ENCODE assay signal across 17 cellular contexts in genomic region chr1:91799863-91800262, GRCh38.
DNase-seq lines count a peak whose midpoint lies in the region; ATAC-seq and TF ChIP-seq lines count a peak whose summit lies in the region.
"Had no signal": no experiment of that assay in that cellular context is flagged by ENCODE, and none has a peak within 500 bp of the region (broad histone marks: within the 10 kb centered on the region; RNA-seq: fewer than 3 reads in every experiment).

No MANE protein-coding gene starts in this region.

- WGBS in spleen, 5 donors, result 73 to 91% (median 78%) methylated on average over 3 of the region's 3 CpGs

- H3K27me3 Mint-ChIP-seq in T-helper 17 cell, result no peaks in the 10 kb centered on the region
- H3K27me3 Mint-ChIP-seq in activated CD8-positive, alpha-beta T cell treated with anti-CD3 and anti-CD28 coated beads for 36 hours, result no peaks in the 10 kb centered on the region
- H3K27me3 Mint-ChIP-seq in Calu3 (ENCODE audit: unreplicated experiment), result no peaks in the 10 kb centered on the region

- no peak overlapping the region for H3K4me3 ChIP-seq in GM12865 (ENCODE audit: low read depth, low read length)
- H3K4me3 ChIP-seq in spleen, result no peak overlapping the region

- TF ChIP-seq POLR2A in spleen (IDR thresholded peaks at IDR 0.05), result no peak

- H3K27ac Mint-ChIP-seq in T-helper 17 cell, result peak overlapping the region; percentile 29
- H3K27ac Mint-ChIP-seq in activated CD8-positive, alpha-beta T cell treated with anti-CD3 and anti-CD28 coated beads for 36 hours, result no peak overlapping the region
- H3K27ac Mint-ChIP-seq in Calu3 (ENCODE audit: unreplicated experiment), result no peak overlapping the region

- intact Hi-C loops in left colon (cut with DNase I, micrococcal nuclease), result no loop called here
- intact Hi-C loops in spleen (cut with DNase I; ENCODE audit: low total_unique reads), result no loop called here
- intact Hi-C loops in activated CD8-positive, alpha-beta T cell treated with anti-CD3 and anti-CD28 coated beads for 36 hours (cut with micrococcal nuclease), result loop anchor here (5.0 to 10.0 kb wide), 2 partner anchors 92 to 245 kb away; no protein-coding TSS in a partner anchor
- intact Hi-C loops in Calu3 (cut with micrococcal nuclease; ENCODE audit: unreplicated experiment), result no loop called here

- H3K4me1 Mint-ChIP-seq in T-helper 17 cell (peaks cover 33% of the 10 kb centered on the region), Calu3 (ENCODE audit: low read depth, unreplicated experiment) (peaks cover 18% of the 10 kb centered on the region)
- H3K4me1 Mint-ChIP-seq in activated CD8-positive, alpha-beta T cell treated with anti-CD3 and anti-CD28 coated beads for 36 hours (ENCODE audit: low read depth), result peaks cover 33% of the 10 kb centered on the region

- no peaks in the 10 kb centered on the region for H3K27me3 ChIP-seq in spleen (replicated peaks in 1 of 7)

- no peak for ATAC-seq in T-helper 17 cell
- ATAC-seq in left colon, result peak; percentile 63
- no peak for ATAC-seq in activated CD8-positive, alpha-beta T cell treated with anti-CD3 and anti-CD28 coated beads for 36 hours
- ATAC-seq: Panc1 had no signal

- POLR2A ChIA-PET in activated CD8-positive, alpha-beta T cell treated with anti-CD3 and anti-CD28 coated beads for 36 hours (lab: Charles Lee), result no interaction called here

- H3K4me1 ChIP-seq in spleen, result peaks cover 14 to 85% (median 65%) of the 10 kb centered on the region in 6 donors
- H3K4me1 ChIP-seq: Caco-2 had no signal

- H3K4me3 Mint-ChIP-seq in T-helper 17 cell (no peak overlapping the region), Calu3 (ENCODE audit: low read depth, unreplicated experiment) (no peak overlapping the region)
- no peak overlapping the region for H3K4me3 Mint-ChIP-seq in activated CD8-positive, alpha-beta T cell treated with anti-CD3 and anti-CD28 coated beads for 36 hours

- TF ChIP-seq CTCF in GM12865 (IDR thresholded peaks at IDR 0.05; ENCODE audit: insufficient read depth, low read depth, low read length, missing control alignments) (no peak), spleen (IDR thresholded peaks at IDR 0.05 in 8 of 11, conservative IDR thresholded peaks at IDR 0.05 in 3 of 11) (no peak), Calu3 (IDR thresholded peaks at IDR 0.05; ENCODE audit: unreplicated experiment) (no peak)
- no peak for TF ChIP-seq CTCF in activated CD8-positive, alpha-beta T cell treated with anti-CD3 and anti-CD28 coated beads for 36 hours (IDR thresholded peaks at IDR 0.05)

- H3K36me3 Mint-ChIP-seq in T-helper 17 cell (ENCODE audit: low read depth) (peaks cover 9% of the 10 kb centered on the region), Calu3 (ENCODE audit: insufficient read depth, unreplicated experiment) (no peaks in the 10 kb centered on the region)
- peaks cover 3% of the 10 kb centered on the region for H3K36me3 Mint-ChIP-seq in activated CD8-positive, alpha-beta T cell treated with anti-CD3 and anti-CD28 coated beads for 36 hours (ENCODE audit: low read depth)

- H3K9me3 ChIP-seq in T-helper 17 cell (ENCODE audit: control insufficient read depth, low read length, poor library complexity, severe bottlenecking) (no peaks in the 10 kb centered on the region), spleen (no peaks in the 10 kb centered on the region)
- H3K9me3 ChIP-seq: Caco-2 had no signal

- no peaks in the 10 kb centered on the region for H3K9me3 Mint-ChIP-seq in activated CD8-positive, alpha-beta T cell treated with anti-CD3 and anti-CD28 coated beads for 36 hours
- H3K9me3 Mint-ChIP-seq in Calu3 (ENCODE audit: low read depth, unreplicated experiment), result no peaks in the 10 kb centered on the region

- CTCF ChIA-PET in activated CD8-positive, alpha-beta T cell treated with anti-CD3 and anti-CD28 coated beads for 36 hours (lab: Charles Lee), result no interaction called here
- CTCF ChIA-PET in Calu3 (lab: Charles Lee), result interaction anchor here (0.7 to 1.3 kb wide), 2 partner anchors 15 to 237 kb away, joined by 3 to 5 read pairs; no protein-coding TSS in a partner anchor

- peak overlapping the region in 6 of 8 donors; percentile 30 to 89 (median 64) for H3K27ac ChIP-seq in spleen
- H3K27ac ChIP-seq: C4-2B had no signal

- no TSS peak for BruUV-seq in Calu3 (replicated peaks; lab: Mats Ljungman, UMichigan)

- DNase-seq in GM12865 (ENCODE audit: low read depth), result peak; percentile 22
- DNase-seq in T-helper 17 cell, result no peak
- no peak for DNase-seq in left colon
- DNase-seq in spleen, result no peak
- no peak for DNase-seq in activated CD8-positive, alpha-beta T cell treated with anti-CD3 and anti-CD28 coated beads for 36 hours
- no peak for DNase-seq in activated CD8-positive, alpha-beta memory T cell treated with anti-CD3 and anti-CD28 coated beads, Interleukin-2, amount 50 U/mL, for 48 hours
- DNase-seq in Calu3, result no peak
- DNase-seq: ACHN, Caco-2, DMS153, GF-D8, GOT3, KG1, MV-4-11, NCI-H1694 treated with DMSO at 0.1 percent for 48 hours had no signal

- H3K36me3 ChIP-seq in spleen, result peaks cover 0 to 17% (median 5%) of the 10 kb centered on the region in 6 donors
